In genomic region chr2:102138331-102138730, GRCh38 we compare ENCODE assay signal across 1 cellular context.
TF ChIP-seq lines count a peak whose summit lies in the region.

No MANE protein-coding gene starts in this region.

TF ChIP-seq in HepG2, 621 proteins besides CTCF, POLR2A, EP300 and RAD21:
- TF ChIP-seq MTF2 (CRISPR knock-in tag; IDR thresholded peaks at IDR 0.05; ENCODE audit: borderline replicate concordance) (no peak), YEATS4 (CRISPR knock-in tag; IDR thresholded peaks at IDR 0.05; ENCODE audit: borderline replicate concordance) (no peak), MXD3 (CRISPR knock-in tag; IDR thresholded peaks at IDR 0.05) (no peak), HOXA7 (CRISPR knock-in tag; IDR thresholded peaks at IDR 0.05) (no peak), ZSCAN29 (CRISPR knock-in tag; conservative IDR thresholded peaks at IDR 0.05) (no peak), CC2D1A (CRISPR knock-in tag; IDR thresholded peaks at IDR 0.05) (no peak), ZFY (CRISPR knock-in tag; IDR thresholded peaks at IDR 0.05) (no peak), ZNF720 (CRISPR knock-in tag; IDR thresholded peaks at IDR 0.05) (no peak), ZNF598 (CRISPR knock-in tag; IDR thresholded peaks at IDR 0.05; ENCODE audit: borderline replicate concordance) (no peak), ELK4 (CRISPR knock-in tag; IDR thresholded peaks at IDR 0.05; ENCODE audit: borderline replicate concordance) (no peak)
- TF ChIP-seq, protein P1, sequence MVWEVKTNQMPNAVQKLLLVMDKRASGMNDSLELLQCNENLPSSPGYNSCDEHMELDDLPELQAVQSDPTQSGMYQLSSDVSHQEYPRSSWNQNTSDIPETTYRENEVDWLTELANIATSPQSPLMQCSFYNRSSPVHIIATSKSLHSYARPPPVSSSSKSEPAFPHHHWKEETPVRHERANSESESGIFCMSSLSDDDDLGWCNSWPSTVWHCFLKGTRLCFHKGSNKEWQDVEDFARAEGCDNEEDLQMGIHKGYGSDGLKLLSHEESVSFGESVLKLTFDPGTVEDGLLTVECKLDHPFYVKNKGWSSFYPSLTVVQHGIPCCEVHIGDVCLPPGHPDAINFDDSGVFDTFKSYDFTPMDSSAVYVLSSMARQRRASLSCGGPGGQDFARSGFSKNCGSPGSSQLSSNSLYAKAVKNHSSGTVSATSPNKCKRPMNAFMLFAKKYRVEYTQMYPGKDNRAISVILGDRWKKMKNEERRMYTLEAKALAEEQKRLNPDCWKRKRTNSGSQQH (CRISPR knock-in tag; IDR thresholded peaks at IDR 0.05; ENCODE audit: low read depth), result no peak
